17 cellular contexts compared by ENCODE assay signal in genomic region chr1:183933528-183934179, GRCh38.
DNase-seq lines count a peak whose midpoint lies in the region; ATAC-seq and TF ChIP-seq lines count a peak whose summit lies in the region.
"Had no signal": no experiment of that assay in that cellular context is flagged by ENCODE, and none has a peak within 500 bp of the region (broad histone marks: within the 10 kb centered on the region; RNA-seq: fewer than 3 reads in every experiment).

No MANE protein-coding gene starts in this region.

- peaks cover 4% of the 10 kb centered on the region for H3K4me1 Mint-ChIP-seq in activated T-helper 17 cell treated with anti-CD3 and anti-CD28 coated beads, Interleukin-2, amount 50 U/mL, for 72 hours
- H3K4me1 Mint-ChIP-seq in neural progenitor cell = peaks cover 41% of the 10 kb centered on the region
- H3K4me1 Mint-ChIP-seq: H9 had no signal

- peak overlapping the region; percentile 62 for H3K27ac Mint-ChIP-seq in activated T-helper 17 cell treated with anti-CD3 and anti-CD28 coated beads, Interleukin-2, amount 50 U/mL, for 72 hours
- H3K27ac Mint-ChIP-seq in neural progenitor cell = peak overlapping the region; percentile 30
- H3K27ac Mint-ChIP-seq: CD4-positive, alpha-beta T cell had no signal

- H3K4me1 ChIP-seq in neural progenitor cell = peaks cover 17% of the 10 kb centered on the region
- H3K4me1 ChIP-seq in vagina = peaks cover 5% of the 10 kb centered on the region
- H3K4me1 ChIP-seq in gastrocnemius medialis = peaks cover 4 to 9% of the 10 kb centered on the region in 2 donors
- H3K4me1 ChIP-seq: BE2C had no signal

- no peak overlapping the region for H3K4me3 Mint-ChIP-seq in activated T-helper 17 cell treated with anti-CD3 and anti-CD28 coated beads, Interleukin-2, amount 50 U/mL, for 72 hours
- no peak overlapping the region for H3K4me3 Mint-ChIP-seq in neural progenitor cell
- H3K4me3 Mint-ChIP-seq: CD4-positive, alpha-beta T cell; H9 had no signal

- DNase-seq in neural progenitor cell (ENCODE audit: low spot score) (no peak), vagina (ENCODE audit: extremely low spot score in 2 of 2) (no peak), NCI-H2196 treated with DMSO at 0.1 percent for 48 hours (lab: John Stamatoyannopoulos, UW; ENCODE audit: unreplicated experiment) (no peak), gastrocnemius medialis (no peak)
- no peak for DNase-seq in activated CD8-positive, alpha-beta memory T cell treated with anti-CD3 and anti-CD28 coated beads, Interleukin-2, amount 50 U/mL, for 4 hours
- DNase-seq: BE2C; Calu3; CD4-positive, alpha-beta T cell; DMS53; H9; NCI-H187; NCI-H345; NCI-H526; NK-92 treated with Interleukin-12 subunit alpha and Interleukin-12 subunit beta, amount 100 ng/mL, for 24 hours; SHP77 had no signal

- intact Hi-C loops in vagina (cut with DNase I) = no loop called here
- intact Hi-C loops in gastrocnemius medialis (cut with DNase I; ENCODE audit: low total_unique reads) = no loop called here

- no peaks in the 10 kb centered on the region for H3K9me3 Mint-ChIP-seq in activated T-helper 17 cell treated with anti-CD3 and anti-CD28 coated beads, Interleukin-2, amount 50 U/mL, for 72 hours
- H3K9me3 Mint-ChIP-seq in neural progenitor cell = no peaks in the 10 kb centered on the region
- H3K9me3 Mint-ChIP-seq: CD4-positive, alpha-beta T cell; H9 had no signal

- no peak overlapping the region for H3K9ac ChIP-seq in neural progenitor cell

- H3K36me3 Mint-ChIP-seq in activated T-helper 17 cell treated with anti-CD3 and anti-CD28 coated beads, Interleukin-2, amount 50 U/mL, for 72 hours (ENCODE audit: low read depth) = no peaks in the 10 kb centered on the region
- peaks cover 23% of the 10 kb centered on the region for H3K36me3 Mint-ChIP-seq in neural progenitor cell

- no peak for TF ChIP-seq CTCF in neural progenitor cell (IDR thresholded peaks at IDR 0.05)
- TF ChIP-seq CTCF in vagina (IDR thresholded peaks at IDR 0.05) = no peak
- no peak for TF ChIP-seq CTCF in gastrocnemius medialis (IDR thresholded peaks at IDR 0.05 in 4 of 5, conservative IDR thresholded peaks at IDR 0.05 in 1 of 5)

- no peak for ATAC-seq in activated T-helper 17 cell treated with anti-CD3 and anti-CD28 coated beads, Interleukin-2, amount 50 U/mL, for 72 hours (replicated peaks)
- ATAC-seq in gastrocnemius medialis = no peak

- H3K4me3 ChIP-seq in neural progenitor cell (no peak overlapping the region), vagina (no peak overlapping the region), gastrocnemius medialis (no peak overlapping the region)

- no peaks in the 10 kb centered on the region for H4K20me1 ChIP-seq in neural progenitor cell (ENCODE audit: low read depth)

- in situ Hi-C loops in gastrocnemius medialis (cut with MboI; ENCODE audit: low sequenced_read_pairs in 4 of 4) = no loop called here

- H3K36me3 ChIP-seq in neural progenitor cell (no peaks in the 10 kb centered on the region), vagina (peaks cover 0 to 5% of the 10 kb centered on the region in 2 donors), gastrocnemius medialis (no peaks in the 10 kb centered on the region)
- H3K36me3 ChIP-seq: BE2C had no signal

- H3K4me2 ChIP-seq in neural progenitor cell = no peak overlapping the region

- H3K27me3 ChIP-seq in neural progenitor cell (no peaks in the 10 kb centered on the region), vagina (no peaks in the 10 kb centered on the region), gastrocnemius medialis (no peaks in the 10 kb centered on the region)
- H3K27me3 ChIP-seq: BE2C had no signal

- no peaks in the 10 kb centered on the region for H3K27me3 Mint-ChIP-seq in activated T-helper 17 cell treated with anti-CD3 and anti-CD28 coated beads, Interleukin-2, amount 50 U/mL, for 72 hours
- H3K27me3 Mint-ChIP-seq in neural progenitor cell (ENCODE audit: insufficient read depth, low read depth) = peaks cover 8% of the 10 kb centered on the region
- H3K27me3 Mint-ChIP-seq: CD4-positive, alpha-beta T cell had no signal

- TF ChIP-seq POLR2A in vagina (IDR thresholded peaks at IDR 0.05) (no peak), gastrocnemius medialis (IDR thresholded peaks at IDR 0.05) (no peak)

- H3F3A ChIP-seq in neural progenitor cell (ENCODE audit: low read depth) = no peaks in the 10 kb centered on the region

- H3K27ac ChIP-seq in cingulate gyrus (ENCODE audit: low read depth, low read length) (peak overlapping the region; percentile 86), neural progenitor cell (no peak overlapping the region), vagina (peak overlapping the region; percentile 46), gastrocnemius medialis (peak overlapping the region in 1 of 4 donors; percentile 20)

- no peaks in the 10 kb centered on the region for H3K79me2 ChIP-seq in neural progenitor cell (ENCODE audit: low read depth)

- H2AFZ ChIP-seq in neural progenitor cell (replicated peaks) = no peak overlapping the region

- no peaks in the 10 kb centered on the region for H3K9me3 ChIP-seq in neural progenitor cell (ENCODE audit: low read depth)
- H3K9me3 ChIP-seq in vagina = no peaks in the 10 kb centered on the region
- no peaks in the 10 kb centered on the region for H3K9me3 ChIP-seq in gastrocnemius medialis
- H3K9me3 ChIP-seq: BE2C had no signal
